Comparison of ENCODE assay signal across 1 cellular context in the genomic region with DNA sequence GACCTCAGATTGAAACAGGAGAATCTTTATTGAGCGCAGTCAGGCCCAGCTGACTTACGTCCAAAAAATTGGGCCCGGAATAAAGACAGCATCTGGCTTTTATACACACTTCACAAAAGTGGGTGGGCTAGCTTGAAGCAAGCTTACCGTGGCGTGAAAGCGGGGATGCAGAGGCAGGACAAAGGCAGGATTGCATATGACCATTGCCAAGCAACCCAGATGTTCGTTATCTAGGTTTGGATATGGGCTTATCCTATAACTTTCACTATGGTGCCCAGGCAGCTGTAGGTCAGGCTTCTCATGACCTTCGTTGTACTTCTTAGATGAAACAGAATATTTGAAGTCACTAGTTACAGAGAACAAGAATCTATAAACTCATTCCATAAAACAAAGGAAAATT.
TF ChIP-seq lines count a peak whose summit lies in the region.

No MANE protein-coding gene starts in this region.

TF ChIP-seq in K562, 482 proteins besides CTCF, POLR2A, EP300 and RAD21 (continued from another document):
- TF ChIP-seq, protein P1, sequence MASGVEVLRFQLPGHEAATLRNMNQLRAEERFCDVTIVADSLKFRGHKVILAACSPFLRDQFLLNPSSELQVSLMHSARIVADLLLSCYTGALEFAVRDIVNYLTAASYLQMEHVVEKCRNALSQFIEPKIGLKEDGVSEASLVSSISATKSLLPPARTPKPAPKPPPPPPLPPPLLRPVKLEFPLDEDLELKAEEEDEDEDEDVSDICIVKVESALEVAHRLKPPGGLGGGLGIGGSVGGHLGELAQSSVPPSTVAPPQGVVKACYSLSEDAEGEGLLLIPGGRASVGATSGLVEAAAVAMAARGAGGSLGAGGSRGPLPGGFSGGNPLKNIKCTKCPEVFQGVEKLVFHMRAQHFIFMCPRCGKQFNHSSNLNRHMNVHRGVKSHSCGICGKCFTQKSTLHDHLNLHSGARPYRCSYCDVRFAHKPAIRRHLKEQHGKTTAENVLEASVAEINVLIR (CRISPR knock-in tag; IDR thresholded peaks at IDR 0.05), result no peak
- TF ChIP-seq ZNF41 (CRISPR knock-in tag; conservative IDR thresholded peaks at IDR 0.05) (no peak), NFE2 (IDR thresholded peaks at IDR 0.05; ENCODE audit: low read depth) (no peak), ZBTB1 (CRISPR knock-in tag; IDR thresholded peaks at IDR 0.05; ENCODE audit: borderline replicate concordance, low read depth) (no peak), ETS2 (tag; IDR thresholded peaks at IDR 0.05; ENCODE audit: borderline replicate concordance, poor library complexity, severe bottlenecking) (no peak), KAT7 (CRISPR knock-in tag; IDR thresholded peaks at IDR 0.05; ENCODE audit: borderline replicate concordance) (no peak)
- TF ChIP-seq, protein P2, sequence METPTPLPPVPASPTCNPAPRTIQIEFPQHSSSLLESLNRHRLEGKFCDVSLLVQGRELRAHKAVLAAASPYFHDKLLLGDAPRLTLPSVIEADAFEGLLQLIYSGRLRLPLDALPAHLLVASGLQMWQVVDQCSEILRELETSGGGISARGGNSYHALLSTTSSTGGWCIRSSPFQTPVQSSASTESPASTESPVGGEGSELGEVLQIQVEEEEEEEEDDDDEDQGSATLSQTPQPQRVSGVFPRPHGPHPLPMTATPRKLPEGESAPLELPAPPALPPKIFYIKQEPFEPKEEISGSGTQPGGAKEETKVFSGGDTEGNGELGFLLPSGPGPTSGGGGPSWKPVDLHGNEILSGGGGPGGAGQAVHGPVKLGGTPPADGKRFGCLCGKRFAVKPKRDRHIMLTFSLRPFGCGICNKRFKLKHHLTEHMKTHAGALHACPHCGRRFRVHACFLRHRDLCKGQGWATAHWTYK (CRISPR knock-in tag; IDR thresholded peaks at IDR 0.05), result no peak
- TF ChIP-seq, protein P3, sequence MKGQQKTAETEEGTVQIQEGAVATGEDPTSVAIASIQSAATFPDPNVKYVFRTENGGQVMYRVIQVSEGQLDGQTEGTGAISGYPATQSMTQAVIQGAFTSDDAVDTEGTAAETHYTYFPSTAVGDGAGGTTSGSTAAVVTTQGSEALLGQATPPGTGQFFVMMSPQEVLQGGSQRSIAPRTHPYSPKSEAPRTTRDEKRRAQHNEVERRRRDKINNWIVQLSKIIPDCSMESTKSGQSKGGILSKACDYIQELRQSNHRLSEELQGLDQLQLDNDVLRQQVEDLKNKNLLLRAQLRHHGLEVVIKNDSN (CRISPR knock-in tag; IDR thresholded peaks at IDR 0.05), result no peak
